Comparison of ENCODE assay signal across 12 cellular contexts in genomic region chr17:10210151-10210574, GRCh38. TPM values are rescaled to one million over a fixed set of nuclear protein-coding genes. Genes with fewer than 3 reads are reported as not detected.
DNase-seq lines count a peak whose midpoint lies in the region; ATAC-seq, FAIRE-seq and TF ChIP-seq lines count a peak whose summit lies in the region.
"Had no signal": no experiment of that assay in that cellular context is flagged by ENCODE, and none has a peak within 500 bp of the region (broad histone marks: within the 10 kb centered on the region; RNA-seq: fewer than 3 reads in every experiment).

No MANE protein-coding gene starts in this region.

- H3K9me3 Mint-ChIP-seq in chondrocyte (ENCODE audit: low read depth) = peaks cover 4% of the 10 kb centered on the region

- H3K79me2 ChIP-seq in osteoblast (ENCODE audit: insufficient read depth, low read length) = no peaks in the 10 kb centered on the region

- H3K4me1 ChIP-seq in kidney (ENCODE audit: control insufficient read depth in 1 of 2, insufficient read depth in 1 of 2, low read depth in 1 of 2, low read length in 2 of 2) (peaks cover 0 to 2% of the 10 kb centered on the region in 2 donors), stomach smooth muscle (ENCODE audit: control insufficient read depth, insufficient read depth, low read length) (peaks cover 10% of the 10 kb centered on the region), osteoblast (ENCODE audit: insufficient read depth, low read length) (no peaks in the 10 kb centered on the region)
- H3K4me1 ChIP-seq: SJCRH30 had no signal

- H3K27me3 ChIP-seq in stomach smooth muscle (ENCODE audit: control insufficient read depth in 1 of 2, insufficient read depth in 2 of 2, low read length in 2 of 2) (no peaks in the 10 kb centered on the region), osteoblast (ENCODE audit: insufficient read depth, low read length) (no peaks in the 10 kb centered on the region)
- H3K27me3 ChIP-seq: SJCRH30 had no signal

- H3K9me3 ChIP-seq in kidney (ENCODE audit: control insufficient read depth in 1 of 2, low read length in 2 of 2) = peaks cover 0 to 6% of the 10 kb centered on the region in 2 donors
- H3K9me3 ChIP-seq in stomach smooth muscle (ENCODE audit: control insufficient read depth in 2 of 2, low read length in 2 of 2) = peaks cover 0 to 4% of the 10 kb centered on the region in 2 donors
- no peaks in the 10 kb centered on the region for H3K9me3 ChIP-seq in osteoblast (ENCODE audit: low read depth, low read length)
- H3K9me3 ChIP-seq: SJCRH30 had no signal

- no peak for ATAC-seq in HG02852 (IDR thresholded peaks at IDR 0.05; ENCODE audit: unreplicated experiment)

- H3K36me3 Mint-ChIP-seq in chondrocyte (ENCODE audit: low read depth) = no peaks in the 10 kb centered on the region

- H3K27me3 Mint-ChIP-seq in chondrocyte (ENCODE audit: low read depth) = no peaks in the 10 kb centered on the region

- peak overlapping the region; percentile 93 for H3K27ac Mint-ChIP-seq in chondrocyte (ENCODE audit: unreplicated experiment)

- peak; percentile 94 for DNase-seq in LNCaP clone FGC (ENCODE audit: low read depth)
- DNase-seq in chondrocyte (ENCODE audit: low spot score) = no peak
- peak; percentile 72 for DNase-seq in kidney
- no peak for DNase-seq in NK-92 treated with Interleukin-12 subunit alpha and Interleukin-12 subunit beta, amount 100 ng/mL, for 24 hours (lab: John Stamatoyannopoulos, UW)
- DNase-seq in stimulated activated CD4-positive, alpha-beta T cell treated with anti-CD3 and anti-CD28 coated beads, Interleukin-1b, Interleukin-23, amount 100 ng/mL, for 48 hours = no peak
- DNase-seq in osteoblast (ENCODE audit: insufficient read length, low spot score, missing footprints) = no peak
- DNase-seq: central memory CD4-positive, alpha-beta T cell; MM.1S; NCI-H345; SJCRH30 had no signal

- H3K4me3 ChIP-seq in LNCaP clone FGC (ENCODE audit: low read depth, low read length) (no peak overlapping the region), kidney (ENCODE audit: low read length in 2 of 2) (no peak overlapping the region), stomach smooth muscle (ENCODE audit: low read length in 2 of 2) (peak overlapping the region in 1 of 2 donors; percentile 29), osteoblast (ENCODE audit: insufficient read depth, low read length) (no peak overlapping the region)
- H3K4me3 ChIP-seq: SJCRH30 had no signal

- TF ChIP-seq CTCF in LNCaP clone FGC (IDR thresholded peaks at IDR 0.05; ENCODE audit: control insufficient read depth, extremely low read depth, insufficient read depth) = no peak
- TF ChIP-seq CTCF in chondrocyte (IDR thresholded peaks at IDR 0.05) = no peak
- no peak for TF ChIP-seq CTCF in kidney (IDR thresholded peaks at IDR 0.05; ENCODE audit: borderline replicate concordance, extremely low read depth, insufficient read depth)
- TF ChIP-seq CTCF in osteoblast (IDR thresholded peaks at IDR 0.05; ENCODE audit: extremely low read depth, low read depth, low read length) = no peak

- peaks cover 28% of the 10 kb centered on the region for H3K4me1 Mint-ChIP-seq in chondrocyte (ENCODE audit: low read depth)

- H3K4me3 Mint-ChIP-seq in chondrocyte (ENCODE audit: unreplicated experiment) = no peak overlapping the region

- no peak for FAIRE-seq in kidney (lab: Jason Lieb, UNC)

- H3K36me3 ChIP-seq in kidney (ENCODE audit: control insufficient read depth in 1 of 2, insufficient read depth in 2 of 2, low read length in 2 of 2) = no peaks in the 10 kb centered on the region
- no peaks in the 10 kb centered on the region for H3K36me3 ChIP-seq in stomach smooth muscle (ENCODE audit: control insufficient read depth in 2 of 2, insufficient read depth in 2 of 2, low read length in 2 of 2)
- no peaks in the 10 kb centered on the region for H3K36me3 ChIP-seq in osteoblast (ENCODE audit: insufficient read depth, low read length)
- H3K36me3 ChIP-seq: SJCRH30 had no signal

- H4K20me1 ChIP-seq in osteoblast (ENCODE audit: insufficient read depth, low read length) = no peaks in the 10 kb centered on the region

- peak overlapping the region in 1 of 2 donors; percentile 47 for H3K27ac ChIP-seq in kidney (ENCODE audit: low read depth in 2 of 2, low read length in 2 of 2)
- peak overlapping the region; percentile 41 for H3K27ac ChIP-seq in stomach smooth muscle (ENCODE audit: low read length)
- H3K27ac ChIP-seq in osteoblast (ENCODE audit: low read depth, low read length) = no peak overlapping the region
- H3K27ac ChIP-seq: SJCRH30 had no signal

- no peak overlapping the region for H2AFZ ChIP-seq in osteoblast (ENCODE audit: low read length)

- H3K4me2 ChIP-seq in osteoblast (ENCODE audit: insufficient read depth, low read length) = no peak overlapping the region

- H3K9ac ChIP-seq in kidney (ENCODE audit: low read length in 2 of 2) (no peak overlapping the region), stomach smooth muscle (ENCODE audit: low read length in 2 of 2) (no peak overlapping the region)

- intact Hi-C loops in kidney (cut with DNase I) = no loop called here

RNA-seq across cellular contexts. Expression of gene GAS7, which starts 11.8 kb away (rescaled TPM):
- total RNA-seq in chondrocyte (6.1 to 15.6 TPM (median 6.9 TPM) in 3 replicates), kidney (20.5 TPM), osteoblast (1.8 and 3.6 TPM in 2 replicates)
- polyA plus RNA-seq in kidney (ENCODE audit: insufficient read depth, low read depth, low replicate concordance) = 1.1 TPM

Comparison
In these comparisons a context has a peak if more than half of its experiments do, and no peak if none do; other contexts are left out.
1. DNase-seq: peak in LNCaP clone FGC (single experiment) and kidney (single experiment); none in chondrocyte (single experiment), NK-92 treated with Interleukin-12 subunit alpha and Interleukin-12 subunit beta, amount 100 ng/mL, for 24 hours (single experiment), stimulated activated CD4-positive, alpha-beta T cell treated with anti-CD3 and anti-CD28 coated beads, Interleukin-1b, Interleukin-23, amount 100 ng/mL, for 48 hours (single experiment) and osteoblast (single experiment).